ENCODE assay signal across 3 cellular contexts in genomic region chr1:10803971-10804820, GRCh38.
TF ChIP-seq lines count a peak whose summit lies in the region.

No MANE protein-coding gene starts in this region.

TF ChIP-seq in IMR-90, 13 proteins besides CTCF, POLR2A, EP300 and RAD21:
- no peak for TF ChIP-seq NFE2L2 (IDR thresholded peaks at IDR 0.05; ENCODE audit: low read depth, low read length)
- TF ChIP-seq MAFK (IDR thresholded peaks at IDR 0.05; ENCODE audit: low read depth, low read length): no peak
- TF ChIP-seq MAZ (IDR thresholded peaks at IDR 0.05; ENCODE audit: borderline replicate concordance, low read depth, low read length): no peak
- no peak for TF ChIP-seq CEBPB (IDR thresholded peaks at IDR 0.05; ENCODE audit: low read depth, low read length)
- no peak for TF ChIP-seq BHLHE40 (IDR thresholded peaks at IDR 0.05; ENCODE audit: low read depth, low read length)
- TF ChIP-seq RCOR1 (IDR thresholded peaks at IDR 0.05; ENCODE audit: insufficient replicate concordance, low read length): no peak
- TF ChIP-seq SMC3 (IDR thresholded peaks at IDR 0.05; ENCODE audit: low read depth, low read length): no peak
- TF ChIP-seq CHD1 (IDR thresholded peaks at IDR 0.05; ENCODE audit: low read depth, low read length): no peak
- TF ChIP-seq RFX5 (IDR thresholded peaks at IDR 0.05; ENCODE audit: low read depth, low read length): no peak
- no peak for TF ChIP-seq USF2 (IDR thresholded peaks at IDR 0.05; ENCODE audit: low read depth, low read length)
- no peak for TF ChIP-seq FOS (IDR thresholded peaks at IDR 0.05; ENCODE audit: low read depth, low read length)
- TF ChIP-seq MXI1 (IDR thresholded peaks at IDR 0.05; ENCODE audit: borderline replicate concordance, low read depth, low read length): no peak
- TF ChIP-seq ELK1 (IDR thresholded peaks at IDR 0.05; ENCODE audit: borderline replicate concordance, low read depth, low read length): no peak

TF ChIP-seq in WTC11, 78 proteins besides CTCF, POLR2A, EP300 and RAD21:
- TF ChIP-seq JAZF1 (CRISPR knock-in tag; IDR thresholded peaks at IDR 0.05): no peak
- 0 out of 2 replicates have a peak, but pooled peaks have one; percentile 43 for TF ChIP-seq ZNF138 (CRISPR knock-in tag; conservative IDR thresholded peaks at IDR 0.05)
TF ChIP-seq in WTC11: peak in this region for 1.

TF ChIP-seq in SK-N-SH, 30 proteins besides CTCF, POLR2A, EP300 and RAD21:
- no peak for TF ChIP-seq FOXJ3 (CRISPR knock-in tag; IDR thresholded peaks at IDR 0.05)
- no peak for TF ChIP-seq JUND (IDR thresholded peaks at IDR 0.05)
- TF ChIP-seq TAF1 (IDR thresholded peaks at IDR 0.05; ENCODE audit: borderline replicate concordance, low read depth, low read length): no peak
